12 cellular contexts compared by ENCODE assay signal in the genomic region with DNA sequence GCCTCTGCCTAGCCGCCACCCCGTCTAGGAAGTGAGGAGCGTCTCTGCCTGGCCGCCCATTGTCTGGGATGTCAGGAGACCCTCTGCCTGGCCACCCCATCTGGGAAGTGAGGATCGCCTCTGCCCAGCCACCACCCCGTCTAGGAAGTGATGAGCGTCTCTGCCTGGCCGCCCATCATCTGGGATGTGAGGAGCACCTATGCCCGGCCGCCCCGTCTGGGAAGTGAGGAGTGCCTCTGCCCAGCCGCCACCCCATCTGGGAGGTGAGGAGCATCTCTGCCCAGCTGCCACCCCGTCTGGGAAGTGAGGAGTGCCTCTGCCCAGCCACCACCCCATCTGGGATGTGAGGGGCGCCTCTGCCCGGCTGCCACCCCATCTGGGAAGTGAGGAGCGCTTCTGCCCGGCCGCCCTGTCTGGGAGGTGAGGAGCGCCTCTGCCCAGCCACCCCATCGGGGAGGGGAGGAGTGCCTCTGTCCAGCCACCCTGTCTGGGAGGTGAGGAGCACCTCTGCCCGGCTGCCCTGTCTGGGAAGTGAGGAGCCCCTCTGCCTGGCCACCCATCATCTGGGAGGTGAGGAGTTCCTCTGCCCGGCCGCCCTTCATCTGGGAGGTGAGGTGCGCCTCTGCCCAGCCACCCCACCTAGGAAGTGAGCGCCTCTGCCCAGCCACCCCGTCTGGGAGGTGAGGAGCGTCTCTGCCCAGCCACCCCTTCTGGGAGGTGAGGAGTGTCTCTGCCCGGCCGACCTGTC. TPM values are rescaled to one million over a fixed set of nuclear protein-coding genes. Genes with fewer than 3 reads are reported as not detected.
DNase-seq lines count a peak whose midpoint lies in the region; ATAC-seq, FAIRE-seq and TF ChIP-seq lines count a peak whose summit lies in the region.
"Not testable (repeated sequence)": the region's sequence is repeated elsewhere in the genome, so short reads cannot be mapped to it uniquely, and the experiment has no call there.
"Had no signal": no experiment of that assay in that cellular context is flagged by ENCODE, and none has a peak within 500 bp of the region (broad histone marks: within the 10 kb centered on the region; RNA-seq: fewer than 3 reads in every experiment).

No MANE protein-coding gene starts in this region.

- H3K9me3 ChIP-seq in kidney (ENCODE audit: control insufficient read depth in 1 of 2, low read length in 2 of 2): not testable (repeated sequence)

- ATAC-seq in central memory CD8-positive, alpha-beta T cell (replicated peaks; ENCODE audit: extremely low read depth, poor library complexity, severe bottlenecking); stimulated activated naive B cell treated with anti-CD40 and anti-IgM and Interleukin-4, amounts not matched to agents 10 μg/mL and 1 μg/mL and 100 μg/mL, for 72 hours (replicated peaks): not testable (repeated sequence)

- not testable (repeated sequence) for H3K27me3 Mint-ChIP-seq in central memory CD8-positive, alpha-beta T cell; stimulated activated naive B cell treated with anti-CD40 and anti-IgM and Interleukin-4, amounts not matched to agents 10 μg/mL and 1 μg/mL and 100 μg/mL, for 72 hours
- H3K27me3 Mint-ChIP-seq in chondrocyte (ENCODE audit: low read depth): peaks cover 15% of the 10 kb centered on the region

- peaks cover 18% of the 10 kb centered on the region for H3K9me3 Mint-ChIP-seq in central memory CD8-positive, alpha-beta T cell
- H3K9me3 Mint-ChIP-seq in chondrocyte (ENCODE audit: low read depth): peaks cover 20% of the 10 kb centered on the region
- H3K9me3 Mint-ChIP-seq in stimulated activated naive B cell treated with anti-CD40 and anti-IgM and Interleukin-4, amounts not matched to agents 10 μg/mL and 1 μg/mL and 100 μg/mL, for 72 hours: peaks cover 16 to 27% of the 10 kb centered on the region in 2 donors

- H3K9ac ChIP-seq in kidney (ENCODE audit: low read length in 2 of 2): not testable (repeated sequence)

- peak overlapping the region; percentile 70 for H3K27ac Mint-ChIP-seq in central memory CD8-positive, alpha-beta T cell (ENCODE audit: low read depth)
- not testable (repeated sequence) for H3K27ac Mint-ChIP-seq in chondrocyte (ENCODE audit: unreplicated experiment)
- peak overlapping the region; percentile 20 for H3K27ac Mint-ChIP-seq in stimulated activated naive B cell treated with anti-CD40 and anti-IgM and Interleukin-4, amounts not matched to agents 10 μg/mL and 1 μg/mL and 100 μg/mL, for 72 hours

- TF ChIP-seq CTCF in chondrocyte (IDR thresholded peaks at IDR 0.05); kidney (IDR thresholded peaks at IDR 0.05; ENCODE audit: borderline replicate concordance, extremely low read depth, insufficient read depth): not testable (repeated sequence)

- not testable (repeated sequence) for H3K4me3 ChIP-seq in kidney (ENCODE audit: low read length in 2 of 2)

- not testable (repeated sequence) for H3K36me3 Mint-ChIP-seq in central memory CD8-positive, alpha-beta T cell (ENCODE audit: insufficient read depth); chondrocyte (ENCODE audit: low read depth)
- peaks cover 20 to 45% of the 10 kb centered on the region in 2 donors for H3K36me3 Mint-ChIP-seq in stimulated activated naive B cell treated with anti-CD40 and anti-IgM and Interleukin-4, amounts not matched to agents 10 μg/mL and 1 μg/mL and 100 μg/mL, for 72 hours

- not testable (repeated sequence) for DNase-seq in central memory CD8-positive, alpha-beta T cell (ENCODE audit: low spot score in 2 of 2); stimulated activated naive B cell treated with anti-CD40 and anti-IgM and Interleukin-4, amounts not matched to agents 10 μg/mL and 1 μg/mL and 100 μg/mL, for 72 hours
- DNase-seq in chondrocyte (ENCODE audit: low spot score) (peak; percentile 81), kidney (peak; percentile 68)

- intact Hi-C loops in kidney (cut with DNase I): not testable (repeated sequence)

- H3K4me3 Mint-ChIP-seq in central memory CD8-positive, alpha-beta T cell; chondrocyte (ENCODE audit: unreplicated experiment); stimulated activated naive B cell treated with anti-CD40 and anti-IgM and Interleukin-4, amounts not matched to agents 10 μg/mL and 1 μg/mL and 100 μg/mL, for 72 hours: not testable (repeated sequence)

- H3K36me3 ChIP-seq in kidney (ENCODE audit: control insufficient read depth in 1 of 2, insufficient read depth in 2 of 2, low read length in 2 of 2): not testable (repeated sequence)

- not testable (repeated sequence) for H3K4me1 ChIP-seq in kidney (ENCODE audit: control insufficient read depth in 1 of 2, insufficient read depth in 1 of 2, low read depth in 1 of 2, low read length in 2 of 2)

- H3K4me1 Mint-ChIP-seq in central memory CD8-positive, alpha-beta T cell: peaks cover 30% of the 10 kb centered on the region
- not testable (repeated sequence) for H3K4me1 Mint-ChIP-seq in chondrocyte (ENCODE audit: low read depth)
- H3K4me1 Mint-ChIP-seq in stimulated activated naive B cell treated with anti-CD40 and anti-IgM and Interleukin-4, amounts not matched to agents 10 μg/mL and 1 μg/mL and 100 μg/mL, for 72 hours: peaks cover 10 to 31% of the 10 kb centered on the region in 2 donors

- not testable (repeated sequence) for FAIRE-seq in kidney (lab: Jason Lieb, UNC)

- H3K27ac ChIP-seq in kidney (ENCODE audit: low read depth in 2 of 2, low read length in 2 of 2): not testable (repeated sequence)

RNA-seq across cellular contexts. Expression of gene SLAMF6, which starts 8.9 kb away (rescaled TPM):
- total RNA-seq in chondrocyte (not detected in 3 replicates), kidney (5.5 TPM)
- not detected for polyA plus RNA-seq in kidney (ENCODE audit: insufficient read depth, low read depth, low replicate concordance)
- total RNA-seq: A172, A673, Caco-2, Calu3, Daoy had no signal
- polyA plus RNA-seq: A549, AG04450, BJ had no signal

RNA-seq across cellular contexts. Expression of gene CD84, which starts 47.3 kb away (rescaled TPM):
- total RNA-seq in chondrocyte: not detected in 3 replicates
- total RNA-seq in kidney: 17.5 TPM
- polyA plus RNA-seq in kidney (ENCODE audit: insufficient read depth, low read depth, low replicate concordance): 0.30 TPM
- total RNA-seq: A172, A673, Caco-2, Calu3, Daoy had no signal
- polyA plus RNA-seq: A549, AG04450, BJ had no signal

Comparison
In these comparisons a context has a peak if more than half of its experiments do, and no peak if none do; other contexts are left out.
1. RNA of gene CD84, which starts 47.3 kb away (total RNA-seq): 17.5 TPM in kidney (single experiment); not detected in chondrocyte; every median in the first group is over 10 times any median in the second.